12 cellular contexts compared by ENCODE assay signal in the genomic region with DNA sequence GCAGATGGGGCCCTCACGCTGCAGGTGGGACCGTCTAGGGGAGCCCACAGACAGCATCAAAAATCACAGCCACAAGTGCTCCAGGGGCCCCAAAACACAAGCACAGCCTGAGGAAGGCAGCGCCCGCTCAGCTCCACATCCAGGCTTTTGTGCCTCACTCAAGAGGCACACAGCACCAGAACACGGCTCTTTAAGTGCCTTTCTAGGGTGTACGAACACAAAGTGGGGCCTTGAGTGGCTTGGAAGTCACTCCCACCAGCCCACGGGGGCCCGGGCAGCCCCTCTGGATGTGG.
DNase-seq lines count a peak whose midpoint lies in the region; ATAC-seq and TF ChIP-seq lines count a peak whose summit lies in the region.
"Had no signal": no experiment of that assay in that cellular context is flagged by ENCODE, and none has a peak within 500 bp of the region (broad histone marks: within the 10 kb centered on the region; RNA-seq: fewer than 3 reads in every experiment).

No MANE protein-coding gene starts in this region.

- POLR2A ChIA-PET in Caco-2 (lab: Charles Lee) = interaction anchor here (0.5 kb wide), 1 partner anchor 77 kb away, joined by 3 read pairs; no protein-coding TSS in a partner anchor

- CTCF ChIA-PET in Caco-2 (lab: Charles Lee) = no interaction called here

- no peak for TF ChIP-seq RAD21 in liver (IDR thresholded peaks at IDR 0.05)

- H3K9me3 ChIP-seq in Caco-2 (no peaks in the 10 kb centered on the region), body of pancreas (no peaks in the 10 kb centered on the region), liver (ENCODE audit: control insufficient read depth in 4 of 4, low read length in 3 of 4) (no peaks in the 10 kb centered on the region), gastrocnemius medialis (no peaks in the 10 kb centered on the region)

- TF ChIP-seq POLR2A in body of pancreas (IDR thresholded peaks at IDR 0.05) (no peak), gastrocnemius medialis (IDR thresholded peaks at IDR 0.05) (no peak)

- 60 to 89% methylated on average over 5 to 8 of the region's 8 CpGs for WGBS in body of pancreas, 2 donors
- WGBS in liver = 81% methylated on average over 8 of the region's 8 CpGs

- H3K27ac ChIP-seq in body of pancreas (peak overlapping the region; percentile 64 to 74 (median 74)), liver (ENCODE audit: low read depth in 1 of 2, low read length in 2 of 2) (peak overlapping the region; percentile 67 to 76), gastrocnemius medialis (peak overlapping the region; percentile 87 to 92 (median 88))

- peak overlapping the region; percentile 16 for H3K4me3 Mint-ChIP-seq in Caco-2 (ENCODE audit: unreplicated experiment)

- peaks cover 7% of the 10 kb centered on the region for H3K4me1 Mint-ChIP-seq in Caco-2 (ENCODE audit: low read depth, unreplicated experiment)

- H3K36me3 Mint-ChIP-seq in Caco-2 (ENCODE audit: insufficient read depth, unreplicated experiment) = peaks cover 16% of the 10 kb centered on the region

- no peak for TF ChIP-seq CTCF in Caco-2 (IDR thresholded peaks at IDR 0.05; ENCODE audit: insufficient read depth in 1 of 2, low read depth in 1 of 2, low read length in 1 of 2, severe bottlenecking in 1 of 2, unreplicated experiment in 1 of 2)
- TF ChIP-seq CTCF in body of pancreas (IDR thresholded peaks at IDR 0.05) = no peak
- no peak for TF ChIP-seq CTCF in liver (IDR thresholded peaks at IDR 0.05; ENCODE audit: low read depth, low read length, missing input control)
- no peak for TF ChIP-seq CTCF in gastrocnemius medialis (IDR thresholded peaks at IDR 0.05 in 4 of 5, conservative IDR thresholded peaks at IDR 0.05 in 1 of 5)

- H3K4me3 ChIP-seq in Caco-2 (ENCODE audit: low read depth, low read length) (no peak overlapping the region), body of pancreas (no peak overlapping the region), liver (ENCODE audit: low read depth in 1 of 3, low read length in 3 of 3) (no peak overlapping the region), gastrocnemius medialis (peak overlapping the region in 2 of 4 donors; percentile 22 to 46)

- DNase-seq in Caco-2 = no peak
- DNase-seq in body of pancreas = no peak
- DNase-seq in gastrocnemius medialis = no peak
- no peak for DNase-seq in mucosa of gallbladder (ENCODE audit: low spot score)
- DNase-seq: activated CD4-positive, alpha-beta T cell treated with anti-CD3 and anti-CD28 coated beads, Interleukin-2, amount 50 U/mL, for 4 hours; activated naive CD4-positive, alpha-beta T cell; stimulated activated CD4-positive, alpha-beta T cell treated with anti-CD3 and anti-CD28 coated beads, Interleukin-2, amount 100 ng/mL, for 24 hours; stimulated activated naive CD8-positive, alpha-beta T cell treated with anti-CD3 and anti-CD28 coated beads, Interleukin-15, Interleukin-2, amounts not matched to agents 100 U/mL and 50 U/mL, for 24 hours had no signal

- H3K27me3 Mint-ChIP-seq in Caco-2 (ENCODE audit: insufficient read depth, unreplicated experiment) = no peaks in the 10 kb centered on the region

- no peak overlapping the region for H3K9ac ChIP-seq in liver (ENCODE audit: low read depth in 1 of 2, low read length in 2 of 2)

- BruUV-seq in Caco-2 (replicated peaks; lab: Mats Ljungman, UMichigan) = no TSS peak

- H3K4me1 ChIP-seq in Caco-2 = peaks cover 18% of the 10 kb centered on the region
- peaks cover 24% of the 10 kb centered on the region for H3K4me1 ChIP-seq in body of pancreas
- peaks cover 0 to 2% (median 0%) of the 10 kb centered on the region in 4 donors for H3K4me1 ChIP-seq in liver (ENCODE audit: control insufficient read depth in 4 of 4, insufficient read depth in 4 of 4, low read length in 3 of 4)
- peaks cover 54 to 57% of the 10 kb centered on the region in 2 donors for H3K4me1 ChIP-seq in gastrocnemius medialis

- ATAC-seq in body of pancreas (no peak), gastrocnemius medialis (no peak), GM18868 (IDR thresholded peaks at IDR 0.05; ENCODE audit: unreplicated experiment) (no peak), HG02798 (IDR thresholded peaks at IDR 0.05; ENCODE audit: poor library complexity, unreplicated experiment) (no peak), HG03521 (IDR thresholded peaks at IDR 0.05; ENCODE audit: unreplicated experiment) (no peak)
- ATAC-seq: stimulated activated naive CD8-positive, alpha-beta T cell treated with anti-CD3 and anti-CD28 coated beads, Interleukin-15, Interleukin-2, amounts not matched to agents 100 U/mL and 50 U/mL, for 24 hours had no signal

- H3K27ac Mint-ChIP-seq in Caco-2 (ENCODE audit: unreplicated experiment) = peak overlapping the region; percentile 84

- no peaks in the 10 kb centered on the region for H3K9me3 Mint-ChIP-seq in Caco-2 (ENCODE audit: unreplicated experiment)

- no peaks in the 10 kb centered on the region for H3K27me3 ChIP-seq in Caco-2 (replicated peaks; ENCODE audit: control insufficient read depth, insufficient read depth, low read length)
- no peaks in the 10 kb centered on the region for H3K27me3 ChIP-seq in body of pancreas
- no peaks in the 10 kb centered on the region for H3K27me3 ChIP-seq in liver (ENCODE audit: control insufficient read depth in 4 of 4, insufficient read depth in 4 of 4, low read length in 3 of 4)
- no peaks in the 10 kb centered on the region for H3K27me3 ChIP-seq in gastrocnemius medialis

- H3K36me3 ChIP-seq in Caco-2 (ENCODE audit: control insufficient read depth, insufficient read depth, low read length) (no peaks in the 10 kb centered on the region), body of pancreas (replicated peaks in 1 of 2; ENCODE audit: insufficient read depth in 1 of 2, low read depth in 2 of 2) (no peaks in the 10 kb centered on the region), liver (ENCODE audit: control insufficient read depth in 4 of 4, insufficient read depth in 3 of 4, low read depth in 1 of 4, low read length in 3 of 4) (no peaks in the 10 kb centered on the region), gastrocnemius medialis (no peaks in the 10 kb centered on the region)

- intact Hi-C loops in Caco-2 (cut with micrococcal nuclease; ENCODE audit: unreplicated experiment) = no loop called here
- intact Hi-C loops in body of pancreas (cut with DNase I) = no loop called here
- intact Hi-C loops in gastrocnemius medialis (cut with DNase I; ENCODE audit: low total_unique reads) = loop anchor here (2.0 to 10.0 kb wide), 4 partner anchors 37 to 421 kb away; partner anchors contain the start of gene IDI1

- in situ Hi-C loops in gastrocnemius medialis (cut with MboI; ENCODE audit: low sequenced_read_pairs in 4 of 4) = no loop called here

TF ChIP-seq in liver, 16 proteins besides CTCF, POLR2A, EP300 and RAD21:
- TF ChIP-seq SP1 (IDR thresholded peaks at IDR 0.05) = no peak
- no peak for TF ChIP-seq FOXA1 (IDR thresholded peaks at IDR 0.05)
- TF ChIP-seq YY1 (IDR thresholded peaks at IDR 0.05) = no peak
- no peak for TF ChIP-seq GABPA (IDR thresholded peaks at IDR 0.05 in 1 of 2, conservative IDR thresholded peaks at IDR 0.05 in 1 of 2)
- no peak for TF ChIP-seq ZBTB33 (IDR thresholded peaks at IDR 0.05)
TF ChIP-seq in liver: peak in this region for 0.
